8 cellular contexts compared by ENCODE assay signal in genomic region chr14:63641473-63642228, GRCh38. TPM values are rescaled to one million over a fixed set of nuclear protein-coding genes. Genes with fewer than 3 reads are reported as not detected.
A peak's percentile ranks its signal among the peaks of the same experiment; 100 is the strongest.
DNase-seq lines count a peak whose midpoint lies in the region; TF ChIP-seq lines count a peak whose summit lies in the region.

Gene WDR89 (minus strand): TSS chr14:63641871. CDS start chr14:63599942, 41,929 bp downstream.

- H3K4me1 Mint-ChIP-seq in nephron = peaks cover 5% of the 10 kb centered on the region
- H3K4me1 Mint-ChIP-seq in stimulated activated naive CD8-positive, alpha-beta T cell treated with anti-CD3 and anti-CD28 coated beads, Interleukin-15, Interleukin-2, amounts not matched to agents 100 ng/mL and 50 ng/mL, for 24 hours (ENCODE audit: low read depth) = peaks cover 45% of the 10 kb centered on the region

- H3K27me3 ChIP-seq in HAP-1 (ENCODE audit: low read depth) = no peaks in the 10 kb centered on the region
- H3K27me3 ChIP-seq in MG63 = no peaks in the 10 kb centered on the region

- DNase-seq in GDM1 (lab: John Stamatoyannopoulos, UW) (peak; percentile 98), HAP-1 (ENCODE audit: low spot score in 2 of 2) (peak; percentile 97 to 99), MG63 (peak; percentile 96), SHP77 treated with DMSO at 0.1 percent for 48 hours (lab: John Stamatoyannopoulos, UW) (peak; percentile 95), fibroblast of the aortic adventitia (ENCODE audit: low read depth) (peak; percentile 99)
- DNase-seq in activated effector memory CD4-positive, alpha-beta T cell treated with anti-CD3 and anti-CD28 coated beads, Interleukin-2, amount 50 U/mL, for 16 hours = peak; percentile 98

- H3K9me3 Mint-ChIP-seq in nephron = peaks cover 5% of the 10 kb centered on the region
- no peaks in the 10 kb centered on the region for H3K9me3 Mint-ChIP-seq in stimulated activated naive CD8-positive, alpha-beta T cell treated with anti-CD3 and anti-CD28 coated beads, Interleukin-15, Interleukin-2, amounts not matched to agents 100 ng/mL and 50 ng/mL, for 24 hours

- 0 out of 2 replicates have a peak, but pooled peaks cover 5% of the 10 kb centered on the region for H3K9me3 ChIP-seq in HAP-1
- no peaks in the 10 kb centered on the region for H3K9me3 ChIP-seq in MG63

- H3K27ac Mint-ChIP-seq in nephron = peak within 1 kb of the TSS; percentile 92 to 95 (median 94)
- peak within 1 kb of the TSS; percentile 96 for H3K27ac Mint-ChIP-seq in stimulated activated naive CD8-positive, alpha-beta T cell treated with anti-CD3 and anti-CD28 coated beads, Interleukin-15, Interleukin-2, amounts not matched to agents 100 ng/mL and 50 ng/mL, for 24 hours

- in situ Hi-C loops in HAP-1 (cut with MboI; ENCODE audit: low sequenced_read_pairs) = no loop called here

- H3K4me3 ChIP-seq in HAP-1 = peak within 1 kb of the TSS; percentile 46
- peak within 1 kb of the TSS; percentile 85 for H3K4me3 ChIP-seq in MG63
- H3K4me3 ChIP-seq in fibroblast of the aortic adventitia (ENCODE audit: low read depth, low read length) = peak within 1 kb of the TSS; percentile 86

- peak within 1 kb of the TSS; percentile 84 to 93 (median 86) for H3K4me3 Mint-ChIP-seq in nephron
- H3K4me3 Mint-ChIP-seq in stimulated activated naive CD8-positive, alpha-beta T cell treated with anti-CD3 and anti-CD28 coated beads, Interleukin-15, Interleukin-2, amounts not matched to agents 100 ng/mL and 50 ng/mL, for 24 hours = peak within 1 kb of the TSS; percentile 97

- H3K36me3 ChIP-seq in HAP-1 (replicated peaks) (peaks cover 3% of the 10 kb centered on the region; the same call in 1 of the 2 replicates), MG63 (peaks cover 6% of the 10 kb centered on the region; the same call in 1 of the 2 replicates)

- H3K4me1 ChIP-seq in HAP-1 = no peaks in the 10 kb centered on the region

- TF ChIP-seq CTCF in fibroblast of the aortic adventitia (IDR thresholded peaks at IDR 0.05; ENCODE audit: insufficient read depth, low read length) (peak; percentile 86), nephron (IDR thresholded peaks at IDR 0.05; ENCODE audit: unreplicated experiment in 3 of 3) (peak; percentile 81 to 89 (median 86))

- peaks cover 22% of the 10 kb centered on the region for H3K36me3 Mint-ChIP-seq in nephron (ENCODE audit: low read depth)
- H3K36me3 Mint-ChIP-seq in stimulated activated naive CD8-positive, alpha-beta T cell treated with anti-CD3 and anti-CD28 coated beads, Interleukin-15, Interleukin-2, amounts not matched to agents 100 ng/mL and 50 ng/mL, for 24 hours (ENCODE audit: low read depth) = peaks cover 26% of the 10 kb centered on the region

- no peaks in the 10 kb centered on the region for H3K27me3 Mint-ChIP-seq in nephron (ENCODE audit: low read depth)
- H3K27me3 Mint-ChIP-seq in stimulated activated naive CD8-positive, alpha-beta T cell treated with anti-CD3 and anti-CD28 coated beads, Interleukin-15, Interleukin-2, amounts not matched to agents 100 ng/mL and 50 ng/mL, for 24 hours = no peaks in the 10 kb centered on the region

RNA-seq across cellular contexts. Expression of gene WDR89, which starts in this region (rescaled TPM):
- total RNA-seq in MG63 (2014; rRNA removed; shearing (Covaris generic); ENCODE audit: low replicate concordance) = 11.3 and 22.9 TPM in 2 replicates
- total RNA-seq in fibroblast of the aortic adventitia (ENCODE audit: low replicate concordance) = 7.0 and 10.1 TPM in 2 replicates

Comparison
In these comparisons a context has a peak if more than half of its experiments do, and no peak if none do; other contexts are left out.
1. Peak in every context shown above with its lines: DNase-seq and H3K4me3 ChIP-seq.